ENCODE assay signal across 27 cellular contexts in genomic region chr10:69888882-69889584, GRCh38.
"Had no signal": no experiment of that assay in that cellular context is flagged by ENCODE, and none has a peak within 500 bp of the region (broad histone marks: within the 10 kb centered on the region; RNA-seq: fewer than 3 reads in every experiment).

No MANE protein-coding gene starts in this region.

- H3K4me1 ChIP-seq: foreskin keratinocyte, heart left ventricle, left lung, prostate gland, right atrium auricular region, testis, tibial artery had no signal

- H3K27ac Mint-ChIP-seq: mesothelial cell of epicardium; naive thymus-derived CD8-positive, alpha-beta T cell; nephron progenitor cell; type B pancreatic cell had no signal

- H3K36me3 ChIP-seq: esophagus muscularis mucosa, gastroesophageal sphincter, heart left ventricle, left lung, prostate gland, right atrium auricular region, sigmoid colon had no signal

- H3K79me2 ChIP-seq: hepatocyte, parathyroid adenoma had no signal

- H3K27ac ChIP-seq: coronary artery, esophagus muscularis mucosa, foreskin keratinocyte, gastroesophageal sphincter, heart left ventricle, hepatocyte, left lung, parathyroid adenoma, prostate gland, right atrium auricular region, sigmoid colon, testis, tibial artery had no signal

- H2AFZ ChIP-seq: hepatocyte, parathyroid adenoma had no signal

- H3K4me3 Mint-ChIP-seq: central memory CD8-positive, alpha-beta T cell; mesothelial cell of epicardium; naive thymus-derived CD8-positive, alpha-beta T cell; nephron progenitor cell; type B pancreatic cell had no signal

- H3K9me3 Mint-ChIP-seq: central memory CD8-positive, alpha-beta T cell; mesothelial cell of epicardium; naive thymus-derived CD8-positive, alpha-beta T cell; nephron progenitor cell; type B pancreatic cell had no signal

- DNase-seq: dermis blood vessel endothelial cell; effector memory CD4-positive, alpha-beta T cell; foreskin keratinocyte; heart left ventricle; kidney; left lung; mesenchymal stem cell; naive thymus-derived CD8-positive, alpha-beta T cell; nephron progenitor cell; occipital lobe; sigmoid colon; stimulated activated CD4-positive, alpha-beta T cell treated with anti-CD3 and anti-CD28 coated beads, Interleukin-15, amount 100 ng/mL, for 24 hours; stimulated activated CD4-positive, alpha-beta T cell treated with anti-CD3 and anti-CD28 coated beads, Interleukin-4, amount 100 ng/mL, for 1 hour; stimulated activated CD8-positive, alpha-beta memory T cell treated with anti-CD3 and anti-CD28 coated beads, Interleukin-4, amount 100 ng/mL, for 48 hours; stimulated activated naive CD4-positive, alpha-beta T cell; testis; tibial artery had no signal

- H3K4me3 ChIP-seq: coronary artery, esophagus muscularis mucosa, gastroesophageal sphincter, heart left ventricle, hepatocyte, left lung, prostate gland, right atrium auricular region, sigmoid colon, testis, tibial artery had no signal

- ATAC-seq: foreskin keratinocyte; gastroesophageal sphincter; heart left ventricle; left lung; naive thymus-derived CD8-positive, alpha-beta T cell had no signal

- H3K27me3 ChIP-seq: esophagus muscularis mucosa, gastroesophageal sphincter, heart left ventricle, hepatocyte, left lung, right atrium auricular region, sigmoid colon, testis, tibial artery had no signal

- H3K4me1 Mint-ChIP-seq: central memory CD8-positive, alpha-beta T cell; mesothelial cell of epicardium; naive thymus-derived CD8-positive, alpha-beta T cell had no signal

- H3K9me3 ChIP-seq: esophagus muscularis mucosa, gastroesophageal sphincter, heart left ventricle, left lung, prostate gland, right atrium auricular region, sigmoid colon, testis, tibial artery had no signal

- H3K4me2 ChIP-seq: hepatocyte had no signal
